In genomic region chr2:95734976-95735890, GRCh38 we compare ENCODE assay signal across 33 cellular contexts.
DNase-seq lines count a peak whose midpoint lies in the region; ATAC-seq, FAIRE-seq and TF ChIP-seq lines count a peak whose summit lies in the region.
"Had no signal": no experiment of that assay in that cellular context is flagged by ENCODE, and none has a peak within 500 bp of the region (broad histone marks: within the 10 kb centered on the region; RNA-seq: fewer than 3 reads in every experiment).

No MANE protein-coding gene starts in this region.

- H3K27me3 Mint-ChIP-seq in naive thymus-derived CD4-positive, alpha-beta T cell = peaks cover 20 to 36% (median 33%) of the 10 kb centered on the region in 5 donors

- H3K27me3 ChIP-seq in GM06990 (replicated peaks; ENCODE audit: control insufficient read depth, insufficient read depth, low read length) = no peaks in the 10 kb centered on the region
- H3K27me3 ChIP-seq in naive thymus-derived CD4-positive, alpha-beta T cell (ENCODE audit: control insufficient read depth in 2 of 2, insufficient read depth in 2 of 2, low read length in 2 of 2) = no peaks in the 10 kb centered on the region
- H3K27me3 ChIP-seq: neural progenitor cell had no signal

- intact Hi-C loops in naive thymus-derived CD4-positive, alpha-beta T cell (cut with micrococcal nuclease) = no loop called here

- no peak for TF ChIP-seq CTCF in GM06990 (IDR thresholded peaks at IDR 0.05; ENCODE audit: insufficient read depth, low read length, poor library complexity, severe bottlenecking)

- no peak overlapping the region for H3K27ac ChIP-seq in naive thymus-derived CD4-positive, alpha-beta T cell (ENCODE audit: low read depth, low read length)
- H3K27ac ChIP-seq: C4-2B, neural progenitor cell, parathyroid adenoma had no signal

- no peaks in the 10 kb centered on the region for H3K36me3 Mint-ChIP-seq in naive thymus-derived CD4-positive, alpha-beta T cell
- H3K36me3 Mint-ChIP-seq: activated naive CD4-positive, alpha-beta T cell treated with anti-CD3 and anti-CD28 coated beads, Interleukin-2, amount 50 U/mL, for 72 hours; neural progenitor cell; type B pancreatic cell had no signal

- no peaks in the 10 kb centered on the region for H3K36me3 ChIP-seq in GM06990 (ENCODE audit: control insufficient read depth, insufficient read depth, low read length)
- no peaks in the 10 kb centered on the region for H3K36me3 ChIP-seq in naive thymus-derived CD4-positive, alpha-beta T cell (ENCODE audit: control insufficient read depth in 2 of 3, insufficient read depth in 3 of 3, low read length in 3 of 3)
- H3K36me3 ChIP-seq: neural progenitor cell had no signal

- no peaks in the 10 kb centered on the region for H3K4me1 ChIP-seq in naive thymus-derived CD4-positive, alpha-beta T cell (ENCODE audit: control insufficient read depth in 2 of 2, insufficient read depth in 2 of 2, low read length in 2 of 2)
- H3K4me1 ChIP-seq: neural progenitor cell, parathyroid adenoma had no signal

- peak; percentile 55 for ATAC-seq in naive thymus-derived CD4-positive, alpha-beta T cell
- ATAC-seq in GM18511 (IDR thresholded peaks at IDR 0.05; ENCODE audit: unreplicated experiment) = no peak
- no peak for ATAC-seq in GM18909 (IDR thresholded peaks at IDR 0.05; ENCODE audit: poor library complexity, unreplicated experiment)
- ATAC-seq in HG03045 (IDR thresholded peaks at IDR 0.05; ENCODE audit: unreplicated experiment) = no peak
- ATAC-seq: activated CD4-positive, CD25-positive, alpha-beta regulatory T cell treated with anti-CD3 and anti-CD28 coated beads, Interleukin-2, amount 50 U/mL, for 24 hours; activated naive CD4-positive, alpha-beta T cell treated with anti-CD3 and anti-CD28 coated beads, Interleukin-2, amount 50 U/mL, for 72 hours; effector memory CD8-positive, alpha-beta T cell; K562; Panc1; right cardiac atrium had no signal

- peak; percentile 80 for FAIRE-seq in HTR-8/SVneo (lab: Jason Lieb, UNC)
- FAIRE-seq: bronchial epithelial cell, K562 had no signal

- no peak overlapping the region for H3K4me3 ChIP-seq in GM06990 (replicated peaks; ENCODE audit: low read depth, low read length)
- no peak overlapping the region for H3K4me3 ChIP-seq in naive thymus-derived CD4-positive, alpha-beta T cell (ENCODE audit: low read length)
- H3K4me3 ChIP-seq: coronary artery, K562, neural progenitor cell had no signal

- CTCF ChIA-PET in naive thymus-derived CD4-positive, alpha-beta T cell (lab: Charles Lee) = no interaction called here

- peaks cover 0 to 4% (median 0%) of the 10 kb centered on the region in 7 donors for H3K4me1 Mint-ChIP-seq in naive thymus-derived CD4-positive, alpha-beta T cell
- H3K4me1 Mint-ChIP-seq: activated CD4-positive, alpha-beta memory T cell treated with anti-CD3 and anti-CD28 coated beads, Interleukin-2, amount 10 ng/mL, durations not matched to agents 7 days and 5 days had no signal

- H3K9me3 Mint-ChIP-seq in naive thymus-derived CD4-positive, alpha-beta T cell = peaks cover 0 to 2% (median 0%) of the 10 kb centered on the region in 11 donors
- H3K9me3 Mint-ChIP-seq: activated CD4-positive, alpha-beta memory T cell treated with anti-CD3 and anti-CD28 coated beads, Interleukin-2, amount 10 ng/mL, durations not matched to agents 7 days and 5 days; activated naive CD4-positive, alpha-beta T cell treated with anti-CD3 and anti-CD28 coated beads, Interleukin-2, amount 50 U/mL, for 72 hours; effector memory CD8-positive, alpha-beta T cell; type B pancreatic cell had no signal

- no peaks in the 10 kb centered on the region for H3K9me3 ChIP-seq in naive thymus-derived CD4-positive, alpha-beta T cell (ENCODE audit: control insufficient read depth in 2 of 3, low read length in 3 of 3)

- POLR2A ChIA-PET in naive thymus-derived CD4-positive, alpha-beta T cell (lab: Charles Lee) = no interaction called here

- DNase-seq in GM06990 (ENCODE audit: extremely low read depth, insufficient read length) (peak; percentile 9), HTR-8/SVneo (ENCODE audit: insufficient read length, low spot score) (no peak), RPMI7951 (ENCODE audit: low read depth) (peak; percentile 15)
- DNase-seq in naive thymus-derived CD4-positive, alpha-beta T cell = no peak
- DNase-seq: activated CD4-positive, alpha-beta memory T cell treated with anti-CD3 and anti-CD28 coated beads, Interleukin-2, amount 10 ng/mL, durations not matched to agents 7 days and 5 days; anterior cingulate cortex; Calu3; DND-41; effector memory CD8-positive, alpha-beta T cell; erythroblast; foreskin fibroblast; H7; head of caudate nucleus; NCI-H1436 treated with DMSO at 0.1 percent for 48 hours; NCI-H446 treated with DMSO at 0.1 percent for 48 hours; NCI-H82; right cardiac atrium; SHP77 treated with DMSO at 0.1 percent for 48 hours; stimulated activated CD4-positive, alpha-beta T cell treated with anti-CD3 and anti-CD28 coated beads, Interleukin-2, amount 100 ng/mL, for 48 hours; T-helper 1 cell had no signal

- no peak overlapping the region for H3K27ac Mint-ChIP-seq in naive thymus-derived CD4-positive, alpha-beta T cell
- H3K27ac Mint-ChIP-seq: activated CD4-positive, alpha-beta memory T cell treated with anti-CD3 and anti-CD28 coated beads, Interleukin-2, amount 10 ng/mL, durations not matched to agents 7 days and 5 days; activated naive CD4-positive, alpha-beta T cell treated with anti-CD3 and anti-CD28 coated beads, Interleukin-2, amount 50 U/mL, for 72 hours; neural progenitor cell; type B pancreatic cell had no signal

- H3K4me3 Mint-ChIP-seq in naive thymus-derived CD4-positive, alpha-beta T cell = no peak overlapping the region
- H3K4me3 Mint-ChIP-seq: activated CD4-positive, alpha-beta memory T cell treated with anti-CD3 and anti-CD28 coated beads, Interleukin-2, amount 10 ng/mL, durations not matched to agents 7 days and 5 days; effector memory CD8-positive, alpha-beta T cell; neural progenitor cell; type B pancreatic cell had no signal

Comparison
In these comparisons a context has a peak if more than half of its experiments do, and no peak if none do; other contexts are left out.
1. DNase-seq: peak in GM06990 (single experiment) and RPMI7951 (single experiment); none in HTR-8/SVneo (single experiment) and naive thymus-derived CD4-positive, alpha-beta T cell (0 of 9).